ENCODE assay signal across 8 cellular contexts in the genomic region with DNA sequence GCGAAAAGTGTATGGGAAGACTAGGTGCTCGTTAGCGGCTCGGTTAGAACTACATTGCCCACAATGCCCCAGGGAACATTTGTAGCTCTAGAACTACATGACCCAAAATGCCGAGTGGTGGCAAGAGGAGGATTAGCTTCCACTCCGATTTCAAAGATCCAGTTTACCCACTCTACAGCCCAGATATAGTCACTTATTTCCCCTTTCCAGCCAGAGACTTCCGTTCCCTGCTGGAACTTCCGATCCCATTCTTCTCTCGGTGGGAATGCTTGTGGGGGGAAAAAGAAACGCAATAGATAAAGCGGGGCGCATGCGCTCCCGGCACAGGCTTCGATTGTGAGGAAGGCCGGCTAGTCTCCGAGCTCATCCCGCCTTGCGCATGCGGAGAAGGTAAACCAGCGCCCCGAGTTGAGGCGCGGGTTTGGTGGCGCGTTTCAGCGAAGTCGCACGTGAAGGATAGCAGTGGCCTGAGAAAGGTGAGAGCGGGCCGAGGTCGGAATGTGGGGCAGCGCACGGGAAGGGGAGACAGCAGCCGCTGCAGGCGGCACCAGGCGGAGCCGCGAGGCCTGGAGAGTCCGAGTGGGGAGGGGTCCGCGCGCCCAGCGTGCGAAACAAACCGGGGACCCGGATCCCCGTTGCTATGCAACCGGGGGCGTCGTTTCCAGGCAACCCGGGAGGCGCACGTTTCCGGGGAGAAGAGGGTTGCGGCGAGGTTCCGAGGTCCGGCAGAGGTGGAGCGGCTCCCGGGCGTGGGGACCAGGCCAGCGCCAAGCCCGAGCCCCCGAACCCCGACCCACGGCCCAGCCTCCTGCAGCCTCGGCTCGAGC.
A peak's percentile ranks its signal among the peaks of the same experiment; 100 is the strongest.
DNase-seq lines count a peak whose midpoint lies in the region; ATAC-seq and TF ChIP-seq lines count a peak whose summit lies in the region.

A gene with protein sequence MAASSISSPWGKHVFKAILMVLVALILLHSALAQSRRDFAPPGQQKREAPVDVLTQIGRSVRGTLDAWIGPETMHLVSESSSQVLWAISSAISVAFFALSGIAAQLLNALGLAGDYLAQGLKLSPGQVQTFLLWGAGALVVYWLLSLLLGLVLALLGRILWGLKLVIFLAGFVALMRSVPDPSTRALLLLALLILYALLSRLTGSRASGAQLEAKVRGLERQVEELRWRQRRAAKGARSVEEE (plus strand): TSS at position 366 of the 827 bp plus-strand sequence. CDS start 5,536 bp downstream, outside the sequence.

- DNase-seq in NCI-H2081 treated with DMSO at 0.1 percent for 48 hours (lab: John Stamatoyannopoulos, UW), result peak; percentile 52
- DNase-seq in T1000 (lab: John Stamatoyannopoulos, UW), result peak; percentile 74
- DNase-seq in astrocyte of the hippocampus (ENCODE audit: low read depth, low spot score), result peak; percentile 92
- DNase-seq in hypothalamus (lab: John Stamatoyannopoulos, UW), result peak; percentile 62 to 99 (median 84)
- peak; percentile 98 for DNase-seq in retina

- no peak for TF ChIP-seq POLR2A in GM18505 (IDR thresholded peaks at IDR 0.05; ENCODE audit: borderline replicate concordance, extremely low read depth, insufficient read depth, insufficient read length)

- peak; percentile 32 for ATAC-seq in GM18505 (IDR thresholded peaks at IDR 0.05; ENCODE audit: unreplicated experiment)
- peak; percentile 39 for ATAC-seq in HG02981 (IDR thresholded peaks at IDR 0.05; ENCODE audit: unreplicated experiment)
- ATAC-seq in GM19328 (IDR thresholded peaks at IDR 0.05; ENCODE audit: unreplicated experiment), result no peak
